ENCODE assay signal across 8 cellular contexts in genomic region chr22:42646569-42647525, GRCh38. TPM values are rescaled to one million over a fixed set of nuclear protein-coding genes. Genes with fewer than 3 reads are reported as not detected.
DNase-seq lines count a peak whose midpoint lies in the region; ATAC-seq and TF ChIP-seq lines count a peak whose summit lies in the region.

No MANE protein-coding gene starts in this region.

- no peak for TF ChIP-seq CTCF in brain (conservative IDR thresholded peaks at IDR 0.05)
- TF ChIP-seq CTCF in left lung (IDR thresholded peaks at IDR 0.05), result no peak

- peak overlapping the region in 4 of 5 experiments; percentile 57 to 99 (median 82) for H3K27ac Mint-ChIP-seq in brain

- H3K9me3 Mint-ChIP-seq in brain, result no peaks in the 10 kb centered on the region

- peaks cover 7% of the 10 kb centered on the region for H3K27me3 Mint-ChIP-seq in brain

- H3K4me1 ChIP-seq in left lung, result peaks cover 52 to 75% of the 10 kb centered on the region in 2 donors

- peak overlapping the region; percentile 82 to 89 for H3K27ac ChIP-seq in left lung
- peak overlapping the region; percentile 65 for H3K27ac ChIP-seq in temporal lobe (ENCODE audit: low read depth, low read length)

- H3K9me3 ChIP-seq in left lung, result no peaks in the 10 kb centered on the region

- H3K4me1 Mint-ChIP-seq in brain, result peaks cover 50% of the 10 kb centered on the region

- H3K36me3 Mint-ChIP-seq in brain, result no peaks in the 10 kb centered on the region

- H3K4me3 Mint-ChIP-seq in brain, result peak overlapping the region; percentile 66 to 99 (median 96)

- H3K27me3 ChIP-seq in left lung, result no peaks in the 10 kb centered on the region

- intact Hi-C loops in left lung (cut with DNase I), result no loop called here

- H3K4me3 ChIP-seq in left lung, result peak overlapping the region in 1 of 2 donors; percentile 81

- H3K36me3 ChIP-seq in left lung, result no peaks in the 10 kb centered on the region

- peak; percentile 3 for ATAC-seq in left lung

- DNase-seq in DMS53 (lab: John Stamatoyannopoulos, UW), result peak; percentile 13
- DNase-seq in DMS53 treated with DMSO at 0.1 percent for 48 hours (lab: John Stamatoyannopoulos, UW; ENCODE audit: unreplicated experiment), result no peak
- peak in 1 of 2 donors; percentile 59 for DNase-seq in left lung
- no peak for DNase-seq in kidney glomerular epithelial cell (lab: John Stamatoyannopoulos, UW)
- no peak for DNase-seq in NCI-H2171 treated with DMSO at 0.1 percent for 48 hours (lab: John Stamatoyannopoulos, UW)
- no peak for DNase-seq in activated CD8-positive, alpha-beta memory T cell treated with anti-CD3 and anti-CD28 coated beads for 24 hours

RNA-seq across cellular contexts. Expression of gene CYB5R3, which starts 2.3 kb away (rescaled TPM):
- polyA plus RNA-seq in brain (ENCODE audit: insufficient read depth, low read depth, low replicate concordance), result 278 TPM
- total RNA-seq in left lung, result 100 to 1,000 TPM; 250 to 265 TPM
- 15.5 TPM for total RNA-seq in temporal lobe

RNA-seq across cellular contexts. Expression of gene ATP5MGL, which starts 6.4 kb away (rescaled TPM):
- polyA plus RNA-seq in brain (ENCODE audit: insufficient read depth, low read depth, low replicate concordance), result not detected
- total RNA-seq in left lung, result 1 to 10 TPM in 1 of 2 donors, under 1 TPM in 1; 0.60 to 1.2 TPM
- 0.49 TPM for total RNA-seq in temporal lobe

RNA-seq across cellular contexts. Expression of gene POLDIP3, which starts 32.2 kb away (rescaled TPM):
- polyA plus RNA-seq in brain (ENCODE audit: insufficient read depth, low read depth, low replicate concordance), result 114 TPM
- total RNA-seq in left lung (10 to 100 TPM; 56.6 to 61.6 TPM), temporal lobe (28.5 TPM)

Comparison
In these comparisons a context has a peak if more than half of its experiments do, and no peak if none do; other contexts are left out.
1. RNA of gene CYB5R3, which starts 2.3 kb away (total RNA-seq): 250 to 265 TPM in left lung; 15.5 TPM in temporal lobe (single experiment); every median in the first group is over 10 times any median in the second.